10 cellular contexts compared by ENCODE assay signal in the genomic region with DNA sequence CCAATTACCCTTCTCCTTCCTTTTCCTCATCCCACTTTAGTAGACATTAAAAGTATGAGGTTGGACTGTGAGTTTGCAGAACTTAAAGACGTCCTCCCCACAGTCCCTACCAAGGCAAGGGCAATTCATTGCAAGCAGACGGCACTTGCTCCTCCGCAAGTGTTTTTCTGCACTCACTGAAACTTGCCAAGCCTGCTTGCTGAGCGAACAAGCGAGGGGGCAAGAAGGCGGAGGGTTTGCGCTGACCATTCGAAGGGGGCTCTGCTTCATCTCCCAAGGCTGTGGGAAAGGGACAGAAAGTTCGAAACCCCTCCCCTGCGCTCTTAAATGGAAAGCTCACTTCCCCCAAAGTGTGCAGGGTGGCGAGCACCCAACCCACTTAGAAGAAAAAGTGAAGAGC. TPM values are rescaled to one million over a fixed set of nuclear protein-coding genes. Genes with fewer than 3 reads are reported as not detected.
DNase-seq lines count a peak whose midpoint lies in the region; ATAC-seq, FAIRE-seq and TF ChIP-seq lines count a peak whose summit lies in the region.
"Had no signal": no experiment of that assay in that cellular context is flagged by ENCODE, and none has a peak within 500 bp of the region (broad histone marks: within the 10 kb centered on the region; RNA-seq: fewer than 3 reads in every experiment).

No MANE protein-coding gene starts in this region.

- ATAC-seq in mucosa of descending colon (peak; percentile 7), GM21737 (IDR thresholded peaks at IDR 0.05; ENCODE audit: unreplicated experiment) (no peak), HG03354 (IDR thresholded peaks at IDR 0.05; ENCODE audit: poor library complexity, severe bottlenecking, unreplicated experiment) (no peak)

- no peak for TF ChIP-seq RAD21 in H1 (IDR thresholded peaks at IDR 0.05 in 1 of 2, conservative IDR thresholded peaks at IDR 0.05 in 1 of 2; ENCODE audit: low read depth in 2 of 2, low read length in 2 of 2)

- no peak overlapping the region for H2BK15ac ChIP-seq in H1 (ENCODE audit: low read length)

- H2AFZ ChIP-seq in H1 (ENCODE audit: low read length) = no peak overlapping the region

- TF ChIP-seq CTCF in H1 (IDR thresholded peaks at IDR 0.05; ENCODE audit: control extremely low read depth in 1 of 3, insufficient read depth in 1 of 3, low read depth in 1 of 3, low read length in 3 of 3) (no peak), mucosa of descending colon (IDR thresholded peaks at IDR 0.05) (no peak), type B pancreatic cell (conservative IDR thresholded peaks at IDR 0.05) (no peak)

- H4K91ac ChIP-seq in H1 (replicated peaks; ENCODE audit: insufficient read length, low read length) = no peak overlapping the region

- H3K4me3 ChIP-seq in H1 (ENCODE audit: extremely low read depth in 1 of 4, insufficient read depth in 2 of 4, low read depth in 3 of 4, low read length in 4 of 4) = peak overlapping the region; percentile 68 to 93 (median 78)
- H3K4me3 ChIP-seq in mucosa of descending colon = no peak overlapping the region

- no peak for TF ChIP-seq POLR2A in H1 (IDR thresholded peaks at IDR 0.05; ENCODE audit: control extremely low read depth in 1 of 2, low read depth in 2 of 2, low read length in 2 of 2)

- FAIRE-seq in H1 (lab: Jason Lieb, UNC) = no peak
- FAIRE-seq: A204.1 had no signal

- H2BK120ac ChIP-seq in H1 (replicated peaks; ENCODE audit: low read depth, low read length) = no peak overlapping the region

- CTCF ChIA-PET in H1 (lab: Charles Lee; ENCODE audit: partially characterized antibody) = interaction anchor here (1.4 to 2.1 kb wide), 4 partner anchors 9 to 65 kb away, joined by 3 to 10 read pairs (median 6); no protein-coding TSS in a partner anchor

- H3K56ac ChIP-seq in H1 (replicated peaks; ENCODE audit: insufficient read length, low read depth, low read length) = no peak overlapping the region

- peak overlapping the region; percentile 79 to 94 for H3K4me2 ChIP-seq in H1 (ENCODE audit: insufficient read depth in 1 of 2, low read depth in 2 of 2, low read length in 2 of 2)

- H2BK12ac ChIP-seq in H1 (ENCODE audit: low read depth, low read length) = peak overlapping the region; percentile 17; the same call in 1 of the 2 replicates

- H3K4me1 ChIP-seq in H1 (replicated peaks in 1 of 4; ENCODE audit: control insufficient read depth in 3 of 4, insufficient read depth in 4 of 4, low read length in 3 of 4) (peaks cover 3 to 20% (median 4%) of the 10 kb centered on the region in 4 experiments), mucosa of descending colon (ENCODE audit: low read depth) (peaks cover 6% of the 10 kb centered on the region)

- peaks cover 0 to 1% of the 10 kb centered on the region in 2 experiments for H4K20me1 ChIP-seq in H1 (replicated peaks in 1 of 2; ENCODE audit: control insufficient read depth in 1 of 2, insufficient read depth in 2 of 2, low read length in 2 of 2)

- peaks cover 19% of the 10 kb centered on the region for H3K4me1 Mint-ChIP-seq in type B pancreatic cell (ENCODE audit: unreplicated experiment)

- POLR2A ChIA-PET in H1 (lab: Charles Lee; ENCODE audit: partially characterized antibody) = interaction anchor here (0.9 to 2.1 kb wide), 3 partner anchors 8 to 18 kb away, joined by 3 to 10 read pairs (median 3); no protein-coding TSS in a partner anchor

- peak overlapping the region; percentile 13 for H3K4ac ChIP-seq in H1 (replicated peaks; ENCODE audit: insufficient read length, low read depth, low read length)

- H4K8ac ChIP-seq in H1 (ENCODE audit: extremely low read depth, insufficient read depth, low read length) = no peak overlapping the region

- no peak for TF ChIP-seq EP300 in H1 (IDR thresholded peaks at IDR 0.05; ENCODE audit: borderline replicate concordance in 1 of 2, low read depth in 2 of 2, low read length in 2 of 2)

- no peak overlapping the region for H3K14ac ChIP-seq in H1 (ENCODE audit: insufficient read length)

- H2BK5ac ChIP-seq in H1 (ENCODE audit: low read depth, low read length) = 0 out of 2 replicates have a peak overlapping the region, but pooled peaks have one; percentile 9

- 0 out of 2 replicates have a peak, but pooled peaks cover 6% of the 10 kb centered on the region for H3K23me2 ChIP-seq in H1 (ENCODE audit: low read depth, low read length)

- 1% methylated on average over 10 of the region's 11 CpGs; no CpG with 5 or more reads in 1 of the 2 experiments for WGBS in H1 (ENCODE audit: extremely low coverage in 1 of 2, insufficient coverage in 1 of 2, insufficient read length in 1 of 2, insufficient replicate concordance in 2 of 2, low coverage in 1 of 2, low lambda C conversion rate in 2 of 2, missing lambda C conversion rate in 1 of 2), 2 experiments

- H3K27me3 ChIP-seq in H1 (replicated peaks in 1 of 4; ENCODE audit: control insufficient read depth in 3 of 4, extremely low read depth in 1 of 4, insufficient read depth in 3 of 4, low read length in 3 of 4) = no peaks in the 10 kb centered on the region

- H3K23ac ChIP-seq in H1 (ENCODE audit: insufficient read length) = no peak overlapping the region

- peaks cover 8% of the 10 kb centered on the region; the same call in 1 of the 2 replicates for H3K79me1 ChIP-seq in H1 (ENCODE audit: low read depth, low read length)

- peak overlapping the region; percentile 82 for H3K27ac Mint-ChIP-seq in type B pancreatic cell
- H3K27ac Mint-ChIP-seq: activated naive CD4-positive, alpha-beta T cell treated with anti-CD3 and anti-CD28 coated beads, Interleukin-2, amount 50 U/mL, for 24 hours had no signal

- no peaks in the 10 kb centered on the region for H3K27me3 Mint-ChIP-seq in type B pancreatic cell

- peaks cover 0 to 59% of the 10 kb centered on the region in 2 experiments for H3K79me2 ChIP-seq in H1 (ENCODE audit: control insufficient read depth in 1 of 2, insufficient read depth in 2 of 2, low read length in 2 of 2)

- no peak overlapping the region; the same call in 1 of the 2 replicates for H3K27ac ChIP-seq in H1 (ENCODE audit: low read depth, low read length)

- peak overlapping the region; percentile 60 for H3K18ac ChIP-seq in H1 (ENCODE audit: extremely low read depth, low read length)

- H2AK5ac ChIP-seq in H1 (ENCODE audit: low read depth, low read length) = no peak overlapping the region

- no peak overlapping the region for H2BK20ac ChIP-seq in H1 (ENCODE audit: low read length)

- no peaks in the 10 kb centered on the region for H3K36me3 ChIP-seq in H1 (ENCODE audit: control insufficient read depth in 2 of 4, insufficient read depth in 4 of 4, low read length in 3 of 4)
- no peaks in the 10 kb centered on the region for H3K36me3 ChIP-seq in mucosa of descending colon (ENCODE audit: low read depth)

- H4K5ac ChIP-seq in H1 (ENCODE audit: insufficient read length, low read depth, low read length) = no peak overlapping the region

- peak overlapping the region; percentile 49 to 86 (median 82); a peak in 5 of 7 replicates for H3K9ac ChIP-seq in H1 (replicated peaks in 1 of 4; ENCODE audit: extremely low read depth in 1 of 4, low read depth in 3 of 4, low read length in 3 of 4)

- no peaks in the 10 kb centered on the region for H3K9me3 Mint-ChIP-seq in type B pancreatic cell
- H3K9me3 Mint-ChIP-seq: activated naive CD4-positive, alpha-beta T cell treated with anti-CD3 and anti-CD28 coated beads, Interleukin-2, amount 50 U/mL, for 24 hours had no signal

- H3K4me3 Mint-ChIP-seq in type B pancreatic cell = peak overlapping the region; percentile 86

- H3K9me3 ChIP-seq in H1 (ENCODE audit: insufficient read depth in 2 of 2, low read depth in 1 of 2, low read length in 1 of 2) (no peaks in the 10 kb centered on the region), mucosa of descending colon (no peaks in the 10 kb centered on the region)

- H3K36me3 Mint-ChIP-seq in type B pancreatic cell = no peaks in the 10 kb centered on the region
- H3K36me3 Mint-ChIP-seq: activated naive CD4-positive, alpha-beta T cell treated with anti-CD3 and anti-CD28 coated beads, Interleukin-2, amount 50 U/mL, for 24 hours had no signal

- DNase-seq in NCI-H526 (lab: John Stamatoyannopoulos, UW) = peak; percentile 29 to 37
- no peak for DNase-seq in NCI-H526 treated with DMSO at 0.1 percent for 48 hours (lab: John Stamatoyannopoulos, UW)
- no peak for DNase-seq in H1 (ENCODE audit: low read depth in 1 of 2, low spot score in 2 of 2)
- peak in 2 of 3 donors; percentile 14 to 25 for DNase-seq in mucosa of descending colon
- DNase-seq in type B pancreatic cell (ENCODE audit: extremely low spot score, unreplicated experiment) = no peak
- no peak for DNase-seq in NCI-H146 (lab: John Stamatoyannopoulos, UW)

- intact Hi-C loops in mucosa of descending colon (cut with DNase I, micrococcal nuclease) = no loop called here

TF ChIP-seq in H1, 55 proteins besides CTCF, POLR2A, EP300 and RAD21 (continues in another document):
- no peak for TF ChIP-seq RBBP5 (IDR thresholded peaks at IDR 0.05; ENCODE audit: borderline replicate concordance, low read depth, low read length)
- TF ChIP-seq CHD2 (IDR thresholded peaks at IDR 0.05; ENCODE audit: low read length) = no peak
- no peak for TF ChIP-seq TCF12 (IDR thresholded peaks at IDR 0.05; ENCODE audit: low read depth, low read length)

RNA-seq across cellular contexts. Expression of a gene that starts 1.5 kb away (rescaled TPM):
- 49.3 and 54.3 TPM in 2 replicates for total RNA-seq in H1 (2021; fragmentation: NEBNext Ultra II Directional; extraction: Animal tissue kit (Norgen Biotek cat#: 25700))
- 12.9 and 24.1 TPM in 2 replicates for polyA plus RNA-seq in H1 (2011; rRNA removed)
- polyA plus RNA-seq in H1 (2011; cell fraction: cytosol; rRNA removed) = 10.9 TPM
- polyA plus RNA-seq in H1 (2011; cell fraction: nucleus; rRNA removed) = 69.5 TPM
- polyA plus RNA-seq in H1 (2012, experiment 1 of 2) = 18.1 to 29.4 TPM (median 26.4 TPM) in 4 replicates
- 1.2 TPM for polyA plus RNA-seq in H1 (2012, experiment 2 of 2)
- polyA plus RNA-seq in H1 (2013, experiment 1 of 2) = 30.0 TPM
- 28.2 TPM for polyA plus RNA-seq in H1 (2013, experiment 2 of 2)
- polyA minus RNA-seq in H1 (2011; rRNA and poly(A)+ RNA removed) = 51.7 and 62.9 TPM in 2 replicates
- 16.3 TPM for polyA minus RNA-seq in H1 (2011; cell fraction: cytosol; rRNA and poly(A)+ RNA removed)
- polyA minus RNA-seq in H1 (2011; cell fraction: nucleus; rRNA and poly(A)+ RNA removed) = 98.4 TPM
- total RNA-seq in mucosa of descending colon (10 to 100 TPM; 41.4 to 48.8 (median 48.4) TPM), type B pancreatic cell (ENCODE audit: low replicate concordance) (22.4 and 52.7 TPM in 2 replicates)

Comparison
In these comparisons a context has a peak if more than half of its experiments do, and no peak if none do; other contexts are left out.
1. DNase-seq: peak in NCI-H526 (2 of 2) and mucosa of descending colon (2 of 3); none in NCI-H526 treated with DMSO at 0.1 percent for 48 hours (single experiment), H1 (0 of 2), type B pancreatic cell (single experiment) and NCI-H146 (single experiment).